26 cellular contexts compared by ENCODE assay signal in the genomic region with DNA sequence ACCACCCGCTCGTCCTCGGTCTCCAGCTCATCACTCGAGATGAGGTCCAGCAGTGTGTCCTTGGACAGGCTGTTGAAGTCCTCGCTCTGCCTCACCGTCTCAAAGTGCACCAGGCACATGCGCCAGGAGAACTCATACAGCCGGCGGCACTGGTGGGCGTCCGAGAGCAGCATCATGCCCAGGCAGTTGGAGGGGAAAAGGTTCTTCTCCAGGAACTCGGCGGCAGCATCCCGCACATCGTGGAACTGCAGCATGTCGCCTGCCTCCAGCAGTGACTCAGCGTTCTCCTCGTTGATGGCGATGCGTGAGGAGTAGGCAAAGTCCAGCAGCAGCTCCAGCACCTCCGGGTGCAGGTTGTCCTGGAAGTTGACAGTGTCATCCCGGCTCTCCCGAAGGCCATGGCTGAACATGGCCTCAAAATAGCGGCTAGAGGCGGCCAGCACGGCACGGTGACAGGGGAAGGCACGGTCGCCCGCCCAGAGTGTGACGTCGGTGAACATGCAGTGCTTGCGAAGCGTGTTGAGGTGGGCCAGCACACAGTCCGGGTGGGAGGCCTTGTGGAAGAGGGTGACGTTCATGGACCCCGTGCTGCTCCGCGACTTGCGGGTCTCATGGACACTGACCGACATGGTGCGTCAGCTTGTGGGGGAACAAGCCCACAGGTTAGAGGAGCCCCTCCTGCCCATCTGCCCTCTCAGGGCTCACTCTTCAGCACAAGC.
"Had no signal": no experiment of that assay in that cellular context is flagged by ENCODE, and none has a peak within 500 bp of the region (broad histone marks: within the 10 kb centered on the region; RNA-seq: fewer than 3 reads in every experiment).

No MANE protein-coding gene starts in this region.

- H3K4me1 Mint-ChIP-seq: activated CD4-positive, alpha-beta T cell treated with anti-CD3 and anti-CD28 coated beads, Interleukin-2, amount 10 ng/mL, durations not matched to agents 24 days and 14 days; activated CD8-positive, alpha-beta memory T cell treated with anti-CD3 and anti-CD28 coated beads, Interleukin-2, amount 10 ng/mL, durations not matched to agents 7 days and 5 days had no signal

- ATAC-seq: activated CD4-positive, CD25-positive, alpha-beta regulatory T cell treated with anti-CD3 and anti-CD28 coated beads, Interleukin-2, amount 50 U/mL, for 24 hours; activated CD8-positive, alpha-beta memory T cell treated with anti-CD3 and anti-CD28 coated beads, Interleukin-2, amount 10 ng/mL, durations not matched to agents 7 days and 5 days; activated CD8-positive, alpha-beta T cell treated with anti-CD3 and anti-CD28 coated beads for 36 hours; left lung; natural killer cell; pancreas; sciatic nerve; stimulated activated memory B cell treated with anti-CD40 and anti-IgM and Interleukin-4, amounts not matched to agents 10 μg/mL and 1 μg/mL and 100 μg/mL, for 72 hours; T-helper 17 cell had no signal

- H3K9me3 Mint-ChIP-seq: activated CD4-positive, alpha-beta T cell treated with anti-CD3 and anti-CD28 coated beads, Interleukin-2, amount 10 ng/mL, durations not matched to agents 24 days and 14 days; activated CD8-positive, alpha-beta T cell treated with anti-CD3 and anti-CD28 coated beads for 36 hours; activated naive CD4-positive, alpha-beta T cell treated with anti-CD3 and anti-CD28 coated beads, Interleukin-2, amount 50 U/mL, for 24 hours; immature natural killer cell; natural killer cell; stimulated activated memory B cell treated with anti-CD40 and anti-IgM and Interleukin-4, amounts not matched to agents 10 μg/mL and 1 μg/mL and 100 μg/mL, for 72 hours had no signal

- H3K27ac ChIP-seq: hepatocyte, left lung, neutrophil, pancreas, thoracic aorta had no signal

- H3K27me3 Mint-ChIP-seq: activated CD4-positive, alpha-beta T cell treated with anti-CD3 and anti-CD28 coated beads, Interleukin-2, amount 10 ng/mL, durations not matched to agents 24 days and 14 days; activated CD8-positive, alpha-beta memory T cell treated with anti-CD3 and anti-CD28 coated beads, Interleukin-2, amount 10 ng/mL, durations not matched to agents 7 days and 5 days; activated CD8-positive, alpha-beta T cell treated with anti-CD3 and anti-CD28 coated beads for 36 hours; activated naive CD4-positive, alpha-beta T cell treated with anti-CD3 and anti-CD28 coated beads, Interleukin-2, amount 50 U/mL, for 24 hours; brain; stimulated activated memory B cell treated with anti-CD40 and anti-IgM and Interleukin-4, amounts not matched to agents 10 μg/mL and 1 μg/mL and 100 μg/mL, for 72 hours; T-helper 17 cell had no signal

- H3K27ac Mint-ChIP-seq: activated CD4-positive, alpha-beta T cell treated with anti-CD3 and anti-CD28 coated beads, Interleukin-2, amount 10 ng/mL, durations not matched to agents 24 days and 14 days; activated CD8-positive, alpha-beta memory T cell treated with anti-CD3 and anti-CD28 coated beads, Interleukin-2, amount 10 ng/mL, durations not matched to agents 7 days and 5 days; activated CD8-positive, alpha-beta T cell treated with anti-CD3 and anti-CD28 coated beads for 36 hours; activated naive CD4-positive, alpha-beta T cell treated with anti-CD3 and anti-CD28 coated beads, Interleukin-2, amount 50 U/mL, for 24 hours; immature natural killer cell; natural killer cell; stimulated activated memory B cell treated with anti-CD40 and anti-IgM and Interleukin-4, amounts not matched to agents 10 μg/mL and 1 μg/mL and 100 μg/mL, for 72 hours; T-helper 17 cell had no signal

- DNase-seq: activated CD4-positive, alpha-beta T cell treated with anti-CD3 and anti-CD28 coated beads, Interleukin-2, amount 10 ng/mL, durations not matched to agents 24 days and 14 days; activated CD8-positive, alpha-beta memory T cell treated with anti-CD3 and anti-CD28 coated beads, Interleukin-2, amount 10 ng/mL, durations not matched to agents 7 days and 5 days; activated CD8-positive, alpha-beta T cell treated with anti-CD3 and anti-CD28 coated beads for 36 hours; activated effector memory CD4-positive, alpha-beta T cell treated with anti-CD3 and anti-CD28 coated beads, Interleukin-2, amount 50 U/mL, for 16 hours; activated T-cell treated with anti-CD3 and anti-CD28 coated beads for 4 hours; aorta; central memory CD4-positive, alpha-beta T cell; dermis blood vessel endothelial cell; effector CD8-positive, alpha-beta T cell; foreskin melanocyte; immature natural killer cell; midbrain; natural killer cell; pancreas; small intestine; SW 1271; T-helper 17 cell had no signal

- H3K36me3 Mint-ChIP-seq: activated CD8-positive, alpha-beta memory T cell treated with anti-CD3 and anti-CD28 coated beads, Interleukin-2, amount 10 ng/mL, durations not matched to agents 7 days and 5 days; activated naive CD4-positive, alpha-beta T cell treated with anti-CD3 and anti-CD28 coated beads, Interleukin-2, amount 50 U/mL, for 24 hours; immature natural killer cell; natural killer cell had no signal

- H3K4me3 Mint-ChIP-seq: activated CD4-positive, alpha-beta T cell treated with anti-CD3 and anti-CD28 coated beads, Interleukin-2, amount 10 ng/mL, durations not matched to agents 24 days and 14 days; activated CD8-positive, alpha-beta memory T cell treated with anti-CD3 and anti-CD28 coated beads, Interleukin-2, amount 10 ng/mL, durations not matched to agents 7 days and 5 days; activated CD8-positive, alpha-beta T cell treated with anti-CD3 and anti-CD28 coated beads for 36 hours; activated naive CD4-positive, alpha-beta T cell treated with anti-CD3 and anti-CD28 coated beads, Interleukin-2, amount 50 U/mL, for 24 hours; brain; immature natural killer cell; natural killer cell; stimulated activated memory B cell treated with anti-CD40 and anti-IgM and Interleukin-4, amounts not matched to agents 10 μg/mL and 1 μg/mL and 100 μg/mL, for 72 hours; T-helper 17 cell had no signal
